Comparison of ENCODE assay signal across 10 cellular contexts in the genomic region with DNA sequence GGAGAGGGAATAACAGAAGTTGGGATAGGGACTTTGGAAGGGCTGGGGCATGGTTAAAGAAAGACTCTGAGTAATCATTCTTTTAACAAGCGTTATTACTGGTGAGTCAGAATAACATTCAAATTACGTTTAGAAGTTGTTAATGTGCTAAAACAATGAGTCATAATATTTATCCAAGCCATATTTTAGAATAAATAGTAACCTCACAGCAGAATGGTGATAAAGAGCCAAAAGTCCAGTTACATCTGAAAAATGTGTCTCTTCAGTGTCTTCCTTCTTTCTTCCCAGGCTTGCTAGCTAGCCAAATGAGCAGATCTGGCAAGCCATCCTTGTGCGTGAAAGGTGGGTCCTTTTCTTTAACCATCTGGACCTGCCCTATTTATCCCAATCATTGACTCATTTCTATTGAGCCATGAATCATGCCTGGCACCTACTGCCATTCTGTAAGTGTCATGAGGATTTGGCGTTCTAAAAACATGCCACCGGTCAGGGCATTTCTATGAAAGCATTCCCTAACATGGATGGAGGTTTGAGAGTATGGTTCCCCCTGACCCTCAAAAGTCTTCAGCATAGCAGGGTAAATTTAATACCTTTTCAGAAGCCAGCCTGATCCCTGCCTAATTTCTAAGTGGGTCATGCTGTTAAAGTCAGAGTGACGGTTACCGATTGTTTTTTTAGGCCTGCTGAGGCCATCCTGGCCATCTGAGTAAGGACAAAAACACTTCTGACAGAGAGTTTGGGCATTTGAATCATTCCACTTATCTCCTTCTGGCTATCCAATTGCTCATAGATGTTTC. TPM values are rescaled to one million over a fixed set of nuclear protein-coding genes. Genes with fewer than 3 reads are reported as not detected.
DNase-seq lines count a peak whose midpoint lies in the region; ATAC-seq and TF ChIP-seq lines count a peak whose summit lies in the region.
"Had no signal": no experiment of that assay in that cellular context is flagged by ENCODE, and none has a peak within 500 bp of the region (broad histone marks: within the 10 kb centered on the region; RNA-seq: fewer than 3 reads in every experiment).

No MANE protein-coding gene starts in this region.

- no peak overlapping the region for H3K4me3 ChIP-seq in adrenal gland
- H3K4me3 ChIP-seq in heart left ventricle = peak overlapping the region in 1 of 12 donors; percentile 15

- peak; percentile 22 for DNase-seq in HEK293T (ENCODE audit: extremely low spot score)
- DNase-seq in adrenal gland = peak in 6 of 7 donors; percentile 32 to 62 (median 48)
- DNase-seq in heart left ventricle = peak in 1 of 5 donors; percentile 41
- DNase-seq in stromal cell of bone marrow (ENCODE audit: low read depth) = peak; percentile 79
- no peak for DNase-seq in SHP77 treated with DMSO at 0.1 percent for 48 hours (lab: John Stamatoyannopoulos, UW)
- DNase-seq in NCI-H2081 (lab: John Stamatoyannopoulos, UW) = no peak
- DNase-seq: WERI-Rb-1 had no signal

- WGBS in adrenal gland, 4 donors = 28 to 43% (median 36%) methylated on average over 7 of the region's 7 CpGs
- 41 to 48% (median 45%) methylated on average over 7 of the region's 7 CpGs for WGBS in heart left ventricle, 4 donors

- peak overlapping the region; percentile 34 to 89 (median 73) for H3K27ac ChIP-seq in adrenal gland
- peak overlapping the region; percentile 54 to 92 (median 80) for H3K27ac ChIP-seq in heart left ventricle
- H3K27ac ChIP-seq: KMS-11, WERI-Rb-1 had no signal

- H3K9me3 ChIP-seq in adrenal gland (replicated peaks in 1 of 3) (no peaks in the 10 kb centered on the region), heart left ventricle (no peaks in the 10 kb centered on the region)

- POLR2A ChIA-PET in HEK293T (lab: Yijun Ruan, JAX) = no interaction called here

- no peaks in the 10 kb centered on the region for H3K36me3 ChIP-seq in adrenal gland (replicated peaks in 1 of 2)
- no peaks in the 10 kb centered on the region for H3K36me3 ChIP-seq in heart left ventricle
- H3K36me3 ChIP-seq: WERI-Rb-1 had no signal

- TF ChIP-seq POLR2A in adrenal gland (IDR thresholded peaks at IDR 0.05) (no peak), heart left ventricle (IDR thresholded peaks at IDR 0.05) (no peak)

- TF ChIP-seq CTCF in adrenal gland (IDR thresholded peaks at IDR 0.05) = no peak
- no peak for TF ChIP-seq CTCF in heart left ventricle (IDR thresholded peaks at IDR 0.05)

- H3K27me3 ChIP-seq in adrenal gland = no peaks in the 10 kb centered on the region
- H3K27me3 ChIP-seq in heart left ventricle = no peaks in the 10 kb centered on the region

- intact Hi-C loops in adrenal gland (cut with DNase I) (no loop called here), heart left ventricle (cut with DNase I) (no loop called here)

- ATAC-seq in heart left ventricle (peak; percentile 40 to 76 (median 63)), GM19467 (IDR thresholded peaks at IDR 0.05; ENCODE audit: unreplicated experiment) (no peak), GM21723 (IDR thresholded peaks at IDR 0.05; ENCODE audit: unreplicated experiment) (no peak)

- CTCF ChIA-PET in HEK293T (lab: Yijun Ruan, JAX) = no interaction called here

- H3K4me1 ChIP-seq in adrenal gland (replicated peaks in 1 of 2) = peaks cover 6 to 17% of the 10 kb centered on the region in 2 donors
- peaks cover 0 to 44% (median 19%) of the 10 kb centered on the region in 12 donors for H3K4me1 ChIP-seq in heart left ventricle

TF ChIP-seq in HEK293T, 16 proteins besides CTCF, POLR2A, EP300 and RAD21:
- TF ChIP-seq CTBP1 (IDR thresholded peaks at IDR 0.05; ENCODE audit: borderline replicate concordance) (peak; percentile 34; the same call in 1 of the 2 replicates), SUZ12 (IDR thresholded peaks at IDR 0.05) (no peak)
- TF ChIP-seq, protein P1, sequence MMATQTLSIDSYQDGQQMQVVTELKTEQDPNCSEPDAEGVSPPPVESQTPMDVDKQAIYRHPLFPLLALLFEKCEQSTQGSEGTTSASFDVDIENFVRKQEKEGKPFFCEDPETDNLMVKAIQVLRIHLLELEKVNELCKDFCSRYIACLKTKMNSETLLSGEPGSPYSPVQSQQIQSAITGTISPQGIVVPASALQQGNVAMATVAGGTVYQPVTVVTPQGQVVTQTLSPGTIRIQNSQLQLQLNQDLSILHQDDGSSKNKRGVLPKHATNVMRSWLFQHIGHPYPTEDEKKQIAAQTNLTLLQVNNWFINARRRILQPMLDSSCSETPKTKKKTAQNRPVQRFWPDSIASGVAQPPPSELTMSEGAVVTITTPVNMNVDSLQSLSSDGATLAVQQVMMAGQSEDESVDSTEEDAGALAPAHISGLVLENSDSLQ (IDR thresholded peaks at IDR 0.05) = peak; percentile 87

RNA-seq across cellular contexts. Expression of a gene that starts 26.8 kb away (rescaled TPM):
- total RNA-seq in adrenal gland (1 to 10 TPM in 1 of 8 donors, under 1 TPM in 5, not detected in 2; 0.10 to 1.9 (median 0.28) TPM), heart left ventricle (100 to 1,000 TPM; 105 to 240 (median 159) TPM)
- polyA plus RNA-seq in adrenal gland (under 1 TPM; 0.24 to 0.79 (median 0.34) TPM), heart left ventricle (100 to 1,000 TPM in 1 of 2 donors, 10 to 100 TPM in 1; 33.4 to 107 TPM)

Comparison
In these comparisons a context has a peak if more than half of its experiments do, and no peak if none do; other contexts are left out.
1. DNase-seq: peak in HEK293T (single experiment), adrenal gland (6 of 7) and stromal cell of bone marrow (single experiment); none in SHP77 treated with DMSO at 0.1 percent for 48 hours (single experiment) and NCI-H2081 (0 of 2).
2. ATAC-seq: peak in heart left ventricle (4 of 4); none in GM19467 (single experiment) and GM21723 (single experiment).
3. RNA of a gene that starts 26.8 kb away (total RNA-seq): 105 to 240 TPM in heart left ventricle; 0.10 to 1.9 TPM in adrenal gland; every median in the first group is over 10 times any median in the second.